ENCODE assay signal across 1 cellular context in the genomic region with DNA sequence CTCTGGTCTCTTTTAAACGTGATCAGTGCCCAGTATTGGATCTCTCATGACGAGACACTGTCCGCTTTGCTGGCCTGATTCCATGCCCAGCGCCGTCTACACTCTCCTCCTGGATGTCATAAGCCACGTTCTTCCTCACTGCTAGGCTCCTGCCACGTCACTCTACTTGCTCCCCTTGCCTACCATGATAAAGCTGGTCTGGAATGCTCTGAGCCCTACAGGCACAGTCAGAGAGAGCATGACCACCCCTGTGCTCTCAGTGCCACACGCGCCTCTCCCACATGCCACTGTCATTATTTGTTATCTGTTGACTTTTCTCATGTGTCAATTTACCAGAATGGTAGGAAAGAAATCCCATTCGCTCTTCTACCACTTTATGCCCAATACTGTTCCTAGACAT.
TF ChIP-seq lines count a peak whose summit lies in the region.

No MANE protein-coding gene starts in this region.

TF ChIP-seq in H1, 55 proteins besides CTCF, POLR2A, EP300 and RAD21:
- TF ChIP-seq SRF (IDR thresholded peaks at IDR 0.05; ENCODE audit: low read depth, low read length) (no peak), ASH2L (IDR thresholded peaks at IDR 0.05; ENCODE audit: low read length) (no peak), SP1 (IDR thresholded peaks at IDR 0.05; ENCODE audit: low read depth, low read length) (no peak), GABPA (IDR thresholded peaks at IDR 0.05; ENCODE audit: borderline replicate concordance, insufficient read depth, low read length) (no peak), CHD1 (IDR thresholded peaks at IDR 0.05; ENCODE audit: low read depth, low read length) (no peak), TCF12 (IDR thresholded peaks at IDR 0.05; ENCODE audit: low read depth, low read length) (no peak), CTBP2 (IDR thresholded peaks at IDR 0.05; ENCODE audit: borderline replicate concordance, insufficient read depth, insufficient read length, low read length) (no peak), CBX5 (IDR thresholded peaks at IDR 0.05; ENCODE audit: low read depth, low read length) (no peak), HDAC2 (IDR thresholded peaks at IDR 0.05; ENCODE audit: borderline replicate concordance in 1 of 2, low read depth in 2 of 2, low read length in 2 of 2) (no peak), RXRA (IDR thresholded peaks at IDR 0.05; ENCODE audit: insufficient read depth, low read depth, low read length) (no peak), SAP30 (IDR thresholded peaks at IDR 0.05; ENCODE audit: insufficient read depth, insufficient replicate concordance, low read length) (no peak), SIN3A (conservative IDR thresholded peaks at IDR 0.05 in 1 of 2, IDR thresholded peaks at IDR 0.05 in 1 of 2; ENCODE audit: low read depth in 1 of 2, low read length in 2 of 2) (no peak), KDM5A (IDR thresholded peaks at IDR 0.05; ENCODE audit: low read length) (no peak), POU5F1 (IDR thresholded peaks at IDR 0.05; ENCODE audit: low read depth, low read length) (no peak), TEAD4 (IDR thresholded peaks at IDR 0.05; ENCODE audit: low read depth, low read length) (no peak), RNF2 (IDR thresholded peaks at IDR 0.05; ENCODE audit: borderline replicate concordance, low read depth, low read length, missing control alignments, poor library complexity, severe bottlenecking) (no peak)
